13 cellular contexts compared by ENCODE assay signal in the genomic region with DNA sequence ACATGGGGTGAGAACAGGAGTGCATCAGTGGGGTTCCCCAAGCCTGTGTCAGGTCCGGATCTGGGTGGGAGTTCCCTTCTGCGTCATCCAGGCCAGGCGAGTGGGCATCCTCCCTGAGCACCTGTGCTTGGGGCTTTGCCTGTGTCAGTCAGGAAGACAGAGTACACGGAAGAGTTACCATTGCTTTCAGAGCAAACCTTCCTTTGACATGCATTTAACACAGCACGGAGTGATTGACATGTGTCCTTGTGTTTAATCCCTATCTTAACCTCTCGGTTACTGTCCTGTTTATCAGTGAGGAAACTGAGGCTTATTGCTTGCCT. TPM values are rescaled to one million over a fixed set of nuclear protein-coding genes. Genes with fewer than 3 reads are reported as not detected.
DNase-seq lines count a peak whose midpoint lies in the region; ATAC-seq, FAIRE-seq and TF ChIP-seq lines count a peak whose summit lies in the region.
"Had no signal": no experiment of that assay in that cellular context is flagged by ENCODE, and none has a peak within 500 bp of the region (broad histone marks: within the 10 kb centered on the region; RNA-seq: fewer than 3 reads in every experiment).

No MANE protein-coding gene starts in this region.

- H3K27me3 Mint-ChIP-seq in astrocyte (ENCODE audit: low read depth, unreplicated experiment) = no peaks in the 10 kb centered on the region
- peaks cover 10 to 24% (median 11%) of the 10 kb centered on the region in 3 donors for H3K27me3 Mint-ChIP-seq in immature natural killer cell (ENCODE audit: low read depth in 3 of 3)
- H3K27me3 Mint-ChIP-seq: memory B cell had no signal

- no peaks in the 10 kb centered on the region for H3K9me3 Mint-ChIP-seq in astrocyte (ENCODE audit: unreplicated experiment)
- H3K9me3 Mint-ChIP-seq in immature natural killer cell = peaks cover 0 to 2% (median 0%) of the 10 kb centered on the region in 6 donors
- H3K9me3 Mint-ChIP-seq: CD8-positive, alpha-beta T cell; memory B cell had no signal

- no peak for TF ChIP-seq POLR2A in spleen (IDR thresholded peaks at IDR 0.05)

- H4K20me1 ChIP-seq in GM23248 (ENCODE audit: insufficient read depth) (no peaks in the 10 kb centered on the region), astrocyte (ENCODE audit: insufficient read depth, low read length) (peaks cover 56% of the 10 kb centered on the region)

- in situ Hi-C loops in GM23248 (cut with MboI) = no loop called here

- H3K4me1 Mint-ChIP-seq in astrocyte (ENCODE audit: low read depth, unreplicated experiment) = peaks cover 56% of the 10 kb centered on the region
- H3K4me1 Mint-ChIP-seq in immature natural killer cell = peaks cover 89 to 92% of the 10 kb centered on the region in 2 donors

- H3K27me3 ChIP-seq in GM23248 (replicated peaks; ENCODE audit: insufficient read depth) = no peaks in the 10 kb centered on the region
- H3K27me3 ChIP-seq in astrocyte (ENCODE audit: insufficient read depth, low read length) = no peaks in the 10 kb centered on the region
- H3K27me3 ChIP-seq in spleen (replicated peaks in 1 of 7) = no peaks in the 10 kb centered on the region
- no peaks in the 10 kb centered on the region for H3K27me3 ChIP-seq in pancreas

- no peak overlapping the region for H3K4me3 Mint-ChIP-seq in astrocyte (ENCODE audit: unreplicated experiment)
- peak overlapping the region; percentile 42 to 86 (median 83) for H3K4me3 Mint-ChIP-seq in immature natural killer cell
- H3K4me3 Mint-ChIP-seq: CD8-positive, alpha-beta T cell; memory B cell had no signal

- H3K36me3 ChIP-seq in GM23248 (ENCODE audit: low read depth) = peaks cover 8% of the 10 kb centered on the region; the same call in 1 of the 2 replicates
- H3K36me3 ChIP-seq in astrocyte (ENCODE audit: insufficient read depth, low read length) = peaks cover 25% of the 10 kb centered on the region
- peaks cover 0 to 63% (median 15%) of the 10 kb centered on the region in 6 donors for H3K36me3 ChIP-seq in spleen
- peaks cover 0 to 11% (median 2%) of the 10 kb centered on the region in 3 donors for H3K36me3 ChIP-seq in pancreas

- no peaks in the 10 kb centered on the region for H3K9me3 ChIP-seq in GM23248 (ENCODE audit: low read depth)
- H3K9me3 ChIP-seq in astrocyte (ENCODE audit: insufficient read depth, low read depth, low read length) = no peaks in the 10 kb centered on the region
- H3K9me3 ChIP-seq in spleen = no peaks in the 10 kb centered on the region
- H3K9me3 ChIP-seq in pancreas = no peaks in the 10 kb centered on the region

- H3K9ac ChIP-seq in GM23248 = no peak overlapping the region
- no peak overlapping the region for H3K9ac ChIP-seq in astrocyte (ENCODE audit: low read length)

- H3K4me3 ChIP-seq in GM23248 (no peak overlapping the region), astrocyte (ENCODE audit: insufficient read depth, low read depth, low read length) (no peak overlapping the region), spleen (no peak overlapping the region), pancreas (no peak overlapping the region)

- H3K27ac Mint-ChIP-seq in astrocyte (ENCODE audit: unreplicated experiment) = no peak overlapping the region
- peak overlapping the region; percentile 97 to 100 (median 99) for H3K27ac Mint-ChIP-seq in immature natural killer cell
- H3K27ac Mint-ChIP-seq: CD8-positive, alpha-beta T cell; memory B cell had no signal

- H3K79me2 ChIP-seq in GM23248 (ENCODE audit: insufficient read depth) (peaks cover 98% of the 10 kb centered on the region), astrocyte (ENCODE audit: insufficient read depth, low read length) (peaks cover 96% of the 10 kb centered on the region)

- peaks cover 29% of the 10 kb centered on the region for H3K4me1 ChIP-seq in GM23248 (ENCODE audit: insufficient read depth)
- peaks cover 46% of the 10 kb centered on the region for H3K4me1 ChIP-seq in astrocyte (ENCODE audit: insufficient read depth, low read length)
- H3K4me1 ChIP-seq in spleen = peaks cover 82 to 100% (median 92%) of the 10 kb centered on the region in 6 donors
- H3K4me1 ChIP-seq in pancreas = peaks cover 0 to 23% (median 5%) of the 10 kb centered on the region in 3 donors

- H3K27ac ChIP-seq in GM23248 = 0 out of 2 replicates have a peak overlapping the region, but pooled peaks have one; percentile 7
- peak overlapping the region; percentile 1 for H3K27ac ChIP-seq in astrocyte (ENCODE audit: low read depth, low read length)
- peak overlapping the region in 7 of 8 donors; percentile 65 to 91 (median 85) for H3K27ac ChIP-seq in spleen
- H3K27ac ChIP-seq in pancreas = no peak overlapping the region

- no peaks in the 10 kb centered on the region for H3K9me2 ChIP-seq in GM23248 (ENCODE audit: insufficient read depth)

- no peak for TF ChIP-seq CTCF in astrocyte (IDR thresholded peaks at IDR 0.05; ENCODE audit: insufficient read depth, low read depth, low read length)
- no peak for TF ChIP-seq CTCF in spleen (IDR thresholded peaks at IDR 0.05 in 8 of 11, conservative IDR thresholded peaks at IDR 0.05 in 3 of 11)
- TF ChIP-seq CTCF in pancreas (IDR thresholded peaks at IDR 0.05) = no peak

- WGBS in GM23248 (ENCODE audit: low coverage in 1 of 2, low lambda C conversion rate in 2 of 2, missing lambda C conversion rate in 2 of 2), 2 experiments = 85 to 89% methylated on average over 6 of the region's 6 CpGs
- 85 to 100% (median 89%) methylated on average over 5 to 6 of the region's 6 CpGs for WGBS in spleen, 5 donors
- WGBS in pancreas, 2 donors = 84 to 87% methylated on average over 6 of the region's 6 CpGs

- H3K4me2 ChIP-seq in GM23248 (ENCODE audit: unreplicated experiment) = no peak overlapping the region
- no peak overlapping the region for H3K4me2 ChIP-seq in astrocyte (ENCODE audit: low read length)

- peaks cover 9% of the 10 kb centered on the region for H3K36me3 Mint-ChIP-seq in astrocyte (ENCODE audit: low read depth, unreplicated experiment)
- H3K36me3 Mint-ChIP-seq in immature natural killer cell = no peaks in the 10 kb centered on the region
- H3K36me3 Mint-ChIP-seq: memory B cell had no signal

- H3F3A ChIP-seq in GM23248 (ENCODE audit: insufficient read depth) = peaks cover 33% of the 10 kb centered on the region

- intact Hi-C loops in spleen (cut with DNase I; ENCODE audit: low total_unique reads) (no loop called here), pancreas (cut with DNase I) (no loop called here)

- ATAC-seq in GM21576 (IDR thresholded peaks at IDR 0.05; ENCODE audit: unreplicated experiment) (no peak), pancreas (no peak)
- ATAC-seq: CD8-positive, alpha-beta T cell had no signal

- H2AFZ ChIP-seq in GM23248 (no peak overlapping the region), astrocyte (ENCODE audit: low read depth, low read length) (no peak overlapping the region)

- no peak for FAIRE-seq in astrocyte (lab: Jason Lieb, UNC)
- no peak for FAIRE-seq in pancreas (lab: Jason Lieb, UNC)

- DNase-seq in GM23248 (no peak), astrocyte (ENCODE audit: low read depth) (no peak), immature natural killer cell (no peak), spleen (no peak), SHP77 treated with DMSO at 0.1 percent for 48 hours (lab: John Stamatoyannopoulos, UW) (no peak), NCI-H1105 (lab: John Stamatoyannopoulos, UW) (no peak), pancreas (no peak)
- DNase-seq: activated naive CD4-positive, alpha-beta T cell; CD8-positive, alpha-beta T cell; NCI-H1417; NCI-H748 treated with DMSO at 0.1 percent for 48 hours had no signal

RNA-seq across cellular contexts. Expression of a gene that starts 47.6 kb away (rescaled TPM):
- 0.11 and 0.89 TPM in 2 replicates for total RNA-seq in GM23248 (2014; rRNA removed; shearing (Covaris generic))
- polyA plus RNA-seq in GM23248 (2016; fragmentation: Nextera tagmentation; extraction: Ambion mirVana) (0.21 and 0.30 TPM in 2 replicates), immature natural killer cell (10 to 100 TPM; 25.7 to 72.8 (median 55.1) TPM), spleen (10 to 100 TPM; 15.2 to 33.3 (median 29.1) TPM), pancreas (10 to 100 TPM; 40.4 to 46.3 TPM)
- total RNA-seq in astrocyte (4.6 and 6.0 TPM in 2 replicates), spleen (10 to 100 TPM in 5 of 7 donors, 1 to 10 TPM in 2; 9.0 to 25.6 (median 12.6) TPM), pancreas (1 to 10 TPM; 2.3 to 8.8 (median 7.1) TPM)

RNA-seq across cellular contexts. Expression of a gene that starts 49.2 kb away (rescaled TPM):
- total RNA-seq in GM23248 (2014; rRNA removed; shearing (Covaris generic)) = 467 and 477 TPM in 2 replicates
- polyA plus RNA-seq in GM23248 (2016; fragmentation: Nextera tagmentation; extraction: Ambion mirVana) (84.6 and 85.7 TPM in 2 replicates), immature natural killer cell (10 to 100 TPM in 2 of 3 donors, 1 to 10 TPM in 1; 8.5 to 68.3 (median 17.4) TPM), spleen (100 to 1,000 TPM in 1 of 3 donors, 10 to 100 TPM in 2; 39.3 to 185 (median 51.2) TPM), pancreas (100 to 1,000 TPM in 1 of 2 donors, 10 to 100 TPM in 1; 98.2 to 195 TPM)
- total RNA-seq in astrocyte (805 and 879 TPM in 2 replicates), spleen (100 to 1,000 TPM; 360 to 621 (median 487) TPM), pancreas (100 to 1,000 TPM; 137 to 284 (median 189) TPM)

Comparison
In these comparisons a context has a peak if more than half of its experiments do, and no peak if none do; other contexts are left out.
1. H3K27ac ChIP-seq: peak in GM23248 (single experiment), astrocyte (single experiment) and spleen (7 of 8); none in pancreas (0 of 4).